ENCODE assay signal across 8 cellular contexts in genomic region chr4:25913851-25914669, GRCh38. TPM values are rescaled to one million over a fixed set of nuclear protein-coding genes. Genes with fewer than 3 reads are reported as not detected.
DNase-seq lines count a peak whose midpoint lies in the region; ATAC-seq, FAIRE-seq and TF ChIP-seq lines count a peak whose summit lies in the region.

SMIM20 (plus strand) TSS chr4:25914220; CDS start chr4:25914314, 94 bp downstream.

- H3K9me3 Mint-ChIP-seq in type B pancreatic cell: peaks cover 8% of the 10 kb centered on the region

- H3K4me3 ChIP-seq in adipocyte (ENCODE audit: low read length) (peak within 1 kb of the TSS; percentile 95), cardiac muscle cell (peak within 1 kb of the TSS; percentile 55)

- H3K4me1 Mint-ChIP-seq in type B pancreatic cell (ENCODE audit: unreplicated experiment): peaks cover 7% of the 10 kb centered on the region

- H3K27me3 Mint-ChIP-seq in type B pancreatic cell: peaks cover 24% of the 10 kb centered on the region

- H3K27me3 ChIP-seq in adipocyte (replicated peaks; ENCODE audit: control insufficient read depth, insufficient read depth, low read length) (peaks cover 6% of the 10 kb centered on the region), cardiac muscle cell (no peaks in the 10 kb centered on the region)

- H3K4me1 ChIP-seq in adipocyte (ENCODE audit: control insufficient read depth, insufficient read depth, low read length): peaks cover 24% of the 10 kb centered on the region
- no peaks in the 10 kb centered on the region for H3K4me1 ChIP-seq in cardiac muscle cell (ENCODE audit: low read depth)

- no peak for TF ChIP-seq CTCF in cardiac muscle cell (IDR thresholded peaks at IDR 0.05; ENCODE audit: low read depth, low read length)
- no peak for TF ChIP-seq CTCF in type B pancreatic cell (conservative IDR thresholded peaks at IDR 0.05)

- intact Hi-C loops in posterior cingulate gyrus (cut with DNase I): no loop called here

- peak; percentile 95 for FAIRE-seq in GM12891 (lab: Jason Lieb, UNC)

- H3K9me3 ChIP-seq in adipocyte (ENCODE audit: control insufficient read depth, low read length): no peaks in the 10 kb centered on the region
- H3K9me3 ChIP-seq in cardiac muscle cell (ENCODE audit: low read depth): no peaks in the 10 kb centered on the region

- peak within 1 kb of the TSS; percentile 39 for H3K27ac ChIP-seq in cardiac muscle cell

- H3K36me3 ChIP-seq in adipocyte (ENCODE audit: control insufficient read depth, insufficient read depth, low read length, severe bottlenecking) (no peaks in the 10 kb centered on the region), cardiac muscle cell (no peaks in the 10 kb centered on the region)

- ATAC-seq in HG02759 (IDR thresholded peaks at IDR 0.05; ENCODE audit: unreplicated experiment): peak; percentile 94

- H3K36me3 Mint-ChIP-seq in type B pancreatic cell: no peaks in the 10 kb centered on the region

- peak; percentile 93 for DNase-seq in GM12891 (ENCODE audit: insufficient read length, low spot score)
- peak; percentile 62 for DNase-seq in NCI-H128 (lab: John Stamatoyannopoulos, UW; ENCODE audit: unreplicated experiment)
- peak; percentile 85 for DNase-seq in T follicular helper cell (ENCODE audit: low read depth)
- peak; percentile 96 for DNase-seq in adipocyte (ENCODE audit: low read depth)
- peak; percentile 93 to 94 for DNase-seq in cardiac muscle cell (ENCODE audit: low read depth in 1 of 2, low spot score in 1 of 2)
- peak; percentile 87 to 99 (median 94) for DNase-seq in posterior cingulate gyrus
- DNase-seq in type B pancreatic cell (ENCODE audit: extremely low spot score, unreplicated experiment): peak; percentile 92

- H3K9ac ChIP-seq in adipocyte (ENCODE audit: low read length): peak within 1 kb of the TSS; percentile 90

- H3K27ac Mint-ChIP-seq in type B pancreatic cell: peak within 1 kb of the TSS; percentile 97

- peak within 1 kb of the TSS; percentile 100 for H3K4me3 Mint-ChIP-seq in type B pancreatic cell

- peak; percentile 57; the same call in 1 of the 2 replicates for TF ChIP-seq POLR2A in GM12891 (IDR thresholded peaks at IDR 0.05; ENCODE audit: low read depth, low read length)

TF ChIP-seq in GM12891, 5 proteins besides CTCF, POLR2A, EP300 and RAD21:
- TF ChIP-seq POLR2AphosphoS5 (IDR thresholded peaks at IDR 0.05; ENCODE audit: low read depth, low read length) (peak; percentile 26), POU2F2 (IDR thresholded peaks at IDR 0.05; ENCODE audit: low read depth, low read length) (0 out of 2 replicates have a peak, but pooled peaks have one; percentile 13), PAX5 (IDR thresholded peaks at IDR 0.05; ENCODE audit: insufficient read depth, low read length, severe bottlenecking) (no peak), TAF1 (IDR thresholded peaks at IDR 0.05; ENCODE audit: low read depth, low read length) (peak; percentile 41; the same call in 1 of the 2 replicates), SPI1 (IDR thresholded peaks at IDR 0.05; ENCODE audit: low read depth, low read length) (no peak)

RNA-seq across cellular contexts. Expression of gene SMIM20, which starts in this region (rescaled TPM):
- 31.2 TPM for polyA plus RNA-seq in GM12891 (2012; ENCODE audit: low read depth, missing spikeins)
- total RNA-seq in cardiac muscle cell (27.5 and 42.4 TPM in 2 replicates), type B pancreatic cell (ENCODE audit: low replicate concordance) (25.3 and 28.0 TPM in 2 replicates)
- 59.1 and 65.1 TPM in 2 replicates for polyA plus RNA-seq in cardiac muscle cell

Comparison
In these comparisons a context has a peak if more than half of its experiments do, and no peak if none do; other contexts are left out.
1. Peak in every context shown above with its lines: DNase-seq, ATAC-seq, H3K4me3 ChIP-seq and H3K27ac ChIP-seq.